Comparison of ENCODE assay signal across 9 cellular contexts in genomic region chr1:15417365-15417934, GRCh38. TPM values are rescaled to one million over a fixed set of nuclear protein-coding genes. Genes with fewer than 3 reads are reported as not detected.
DNase-seq lines count a peak whose midpoint lies in the region; ATAC-seq and TF ChIP-seq lines count a peak whose summit lies in the region.
"Had no signal": no experiment of that assay in that cellular context is flagged by ENCODE, and none has a peak within 500 bp of the region (broad histone marks: within the 10 kb centered on the region; RNA-seq: fewer than 3 reads in every experiment).

No MANE protein-coding gene starts in this region.

- POLR2A ChIA-PET in OCI-LY7 (lab: Charles Lee): interaction anchor here (0.7 kb wide), 2 partner anchors 136 to 1315 kb away, joined by 3 to 4 read pairs; no protein-coding TSS in a partner anchor

- no peaks in the 10 kb centered on the region for H3K79me2 ChIP-seq in OCI-LY7 (ENCODE audit: insufficient read depth, low read depth, low read length)
- peaks cover 30% of the 10 kb centered on the region for H3K79me2 ChIP-seq in hepatocyte

- H3K9me3 ChIP-seq in OCI-LY7 (ENCODE audit: low read length) (no peaks in the 10 kb centered on the region), hepatocyte (ENCODE audit: low read depth) (no peaks in the 10 kb centered on the region), prostate gland (no peaks in the 10 kb centered on the region)

- DNase-seq in OCI-LY7 (ENCODE audit: low spot score) (no peak), hepatocyte (ENCODE audit: low spot score) (peak; percentile 61), GM13977 (ENCODE audit: low spot score) (no peak), prostate gland (ENCODE audit: low spot score) (no peak)
- DNase-seq in activated effector memory CD4-positive, alpha-beta T cell treated with Interleukin-2 at 50 U/mL for 16 hours: peak; percentile 52
- peak; percentile 60 for DNase-seq in stimulated activated naive CD8-positive, alpha-beta T cell treated with anti-CD3 and anti-CD28 coated beads, Interleukin-15, Interleukin-2, amounts not matched to agents 100 U/mL and 50 U/mL, for 24 hours

- H3K27ac ChIP-seq in OCI-LY7 (ENCODE audit: low read depth, low read length, poor library complexity, severe bottlenecking) (peak overlapping the region; percentile 15), hepatocyte (no peak overlapping the region), prostate gland (no peak overlapping the region)

- H2AFZ ChIP-seq in OCI-LY7 (ENCODE audit: low read length): no peak overlapping the region
- no peak overlapping the region for H2AFZ ChIP-seq in hepatocyte

- no peak for TF ChIP-seq POLR2A in prostate gland (IDR thresholded peaks at IDR 0.05)

- H3K36me3 ChIP-seq in OCI-LY7 (ENCODE audit: insufficient read depth, low read length) (peaks cover 7% of the 10 kb centered on the region; the same call in 1 of the 2 replicates), hepatocyte (replicated peaks; ENCODE audit: insufficient read depth, low read depth) (no peaks in the 10 kb centered on the region), prostate gland (no peaks in the 10 kb centered on the region)

- H3K4me2 ChIP-seq in OCI-LY7 (ENCODE audit: low read length): peak overlapping the region; percentile 18; the same call in 1 of the 2 replicates
- no peak overlapping the region for H3K4me2 ChIP-seq in hepatocyte

- H3K27me3 ChIP-seq in hepatocyte: no peaks in the 10 kb centered on the region
- no peaks in the 10 kb centered on the region for H3K27me3 ChIP-seq in prostate gland (replicated peaks; ENCODE audit: insufficient read depth)

- in situ Hi-C loops in GM13977 (cut with MboI; ENCODE audit: low pct_unique_long_range_greater_than_20kb, low sequenced_read_pairs, unreplicated experiment): loop anchor here (25.0 kb wide), 1 partner anchor 280 kb away; no protein-coding TSS in a partner anchor

- 80% methylated on average over 10 of the region's 10 CpGs for WGBS in hepatocyte (ENCODE audit: low lambda C conversion rate, missing lambda C conversion rate)
- 84% methylated on average over 10 of the region's 10 CpGs for WGBS in prostate gland

- intact Hi-C loops in OCI-LY7 (cut with micrococcal nuclease; ENCODE audit: unreplicated experiment): no loop called here
- intact Hi-C loops in prostate gland (cut with DNase I): no loop called here

- ATAC-seq in GM21390 (IDR thresholded peaks at IDR 0.05; ENCODE audit: unreplicated experiment) (peak; percentile 59), GM19023 (IDR thresholded peaks at IDR 0.05; ENCODE audit: unreplicated experiment) (no peak)
- ATAC-seq in stimulated activated naive CD8-positive, alpha-beta T cell treated with anti-CD3 and anti-CD28 coated beads, Interleukin-15, Interleukin-2, amounts not matched to agents 100 U/mL and 50 U/mL, for 24 hours: peak; percentile 67

- CTCF ChIA-PET in OCI-LY7 (lab: Charles Lee; ENCODE audit: unreplicated experiment): no interaction called here

- TF ChIP-seq CTCF in OCI-LY7 (conservative IDR thresholded peaks at IDR 0.05; ENCODE audit: low read length): no peak
- TF ChIP-seq CTCF in hepatocyte (IDR thresholded peaks at IDR 0.05; ENCODE audit: poor library complexity): no peak
- no peak for TF ChIP-seq CTCF in GM13977 (IDR thresholded peaks at IDR 0.05; ENCODE audit: extremely low read depth, insufficient read depth, missing control alignments)
- no peak for TF ChIP-seq CTCF in prostate gland (IDR thresholded peaks at IDR 0.05)

- peaks cover 23% of the 10 kb centered on the region for H3K4me1 ChIP-seq in OCI-LY7 (ENCODE audit: insufficient read depth, low read length, poor library complexity, severe bottlenecking)
- H3K4me1 ChIP-seq in hepatocyte (ENCODE audit: insufficient read depth): peaks cover 7% of the 10 kb centered on the region
- peaks cover 6% of the 10 kb centered on the region for H3K4me1 ChIP-seq in prostate gland (replicated peaks)

- H4K20me1 ChIP-seq in OCI-LY7 (ENCODE audit: insufficient read depth, low read length) (no peaks in the 10 kb centered on the region), hepatocyte (ENCODE audit: insufficient read depth, poor library complexity, severe bottlenecking) (no peaks in the 10 kb centered on the region)

- no peaks in the 10 kb centered on the region for H3K9me2 ChIP-seq in OCI-LY7 (ENCODE audit: insufficient read depth, low read length)
- H3K9me2 ChIP-seq in hepatocyte (replicated peaks; ENCODE audit: insufficient read depth): no peaks in the 10 kb centered on the region

- BruUV-seq in OCI-LY7 (replicated peaks; lab: Mats Ljungman, UMichigan): no TSS peak

- H3K4me3 ChIP-seq in OCI-LY7 (ENCODE audit: low read depth, low read length, poor library complexity, severe bottlenecking) (no peak overlapping the region), hepatocyte (no peak overlapping the region), prostate gland (no peak overlapping the region)

RNA-seq across cellular contexts. Expression of gene EFHD2, which starts 7.8 kb away (rescaled TPM):
- 25.4 and 27.3 TPM in 2 replicates for total RNA-seq in OCI-LY7 (2014; rRNA removed; shearing (Covaris generic))
- total RNA-seq in OCI-LY7 (2022) (38.3 and 42.0 TPM in 2 replicates), hepatocyte (34.0 and 34.4 TPM in 2 replicates), prostate gland (100 to 1,000 TPM in 1 of 2 donors, 10 to 100 TPM in 1; 69.9 to 281 TPM)
- polyA plus RNA-seq in hepatocyte: 63.7 and 67.5 TPM in 2 replicates

RNA-seq across cellular contexts. Expression of gene CTRC, which starts 20.8 kb away (rescaled TPM):
- not detected in 2 replicates for total RNA-seq in OCI-LY7 (2014; rRNA removed; shearing (Covaris generic))
- total RNA-seq in OCI-LY7 (2022) (not detected in 2 replicates), hepatocyte (not detected in 2 replicates), prostate gland (not detected)
- 0.36 and 0.66 TPM in 2 replicates for polyA plus RNA-seq in hepatocyte

RNA-seq across cellular contexts. Expression of gene CELA2A, which starts 39.1 kb away (rescaled TPM):
- total RNA-seq in OCI-LY7 (2014; rRNA removed; shearing (Covaris generic)): not detected in 2 replicates
- total RNA-seq in OCI-LY7 (2022) (not detected in 2 replicates), hepatocyte (2.2 and 9.5 TPM in 2 replicates), prostate gland (1 to 10 TPM in 1 of 2 donors, not detected in 1; 5.4 TPM)
- 5.6 TPM in 2 replicates for polyA plus RNA-seq in hepatocyte
- total RNA-seq: T-helper 2 cell treated with Interferon-gamma antibody and Interleukin-4, amounts not matched to agents 100 ng/mL and 5 ng/mL, for 36 hours had no signal

RNA-seq across cellular contexts. Expression of gene CELA2B, which starts 58.5 kb away (rescaled TPM):
- total RNA-seq in OCI-LY7 (2014; rRNA removed; shearing (Covaris generic)): not detected in 2 replicates
- total RNA-seq in OCI-LY7 (2022) (not detected in 2 replicates), hepatocyte (0.73 TPM in 1 of 2 replicates, not detected in the other), prostate gland (1 to 10 TPM in 1 of 2 donors, not detected in 1; 1.1 TPM)
- polyA plus RNA-seq in hepatocyte: 1.4 TPM in 1 of 2 replicates, not detected in the other
- total RNA-seq: T-helper 2 cell treated with Interferon-gamma antibody and Interleukin-4, amounts not matched to agents 100 ng/mL and 5 ng/mL, for 36 hours had no signal

Comparison
In these comparisons a context has a peak if more than half of its experiments do, and no peak if none do; other contexts are left out.
1. DNase-seq: peak in activated effector memory CD4-positive, alpha-beta T cell treated with Interleukin-2 at 50 U/mL for 16 hours (single experiment), hepatocyte (single experiment) and stimulated activated naive CD8-positive, alpha-beta T cell treated with anti-CD3 and anti-CD28 coated beads, Interleukin-15, Interleukin-2, amounts not matched to agents 100 U/mL and 50 U/mL, for 24 hours (single experiment); none in OCI-LY7 (single experiment), GM13977 (single experiment) and prostate gland (single experiment).